In the genomic region with DNA sequence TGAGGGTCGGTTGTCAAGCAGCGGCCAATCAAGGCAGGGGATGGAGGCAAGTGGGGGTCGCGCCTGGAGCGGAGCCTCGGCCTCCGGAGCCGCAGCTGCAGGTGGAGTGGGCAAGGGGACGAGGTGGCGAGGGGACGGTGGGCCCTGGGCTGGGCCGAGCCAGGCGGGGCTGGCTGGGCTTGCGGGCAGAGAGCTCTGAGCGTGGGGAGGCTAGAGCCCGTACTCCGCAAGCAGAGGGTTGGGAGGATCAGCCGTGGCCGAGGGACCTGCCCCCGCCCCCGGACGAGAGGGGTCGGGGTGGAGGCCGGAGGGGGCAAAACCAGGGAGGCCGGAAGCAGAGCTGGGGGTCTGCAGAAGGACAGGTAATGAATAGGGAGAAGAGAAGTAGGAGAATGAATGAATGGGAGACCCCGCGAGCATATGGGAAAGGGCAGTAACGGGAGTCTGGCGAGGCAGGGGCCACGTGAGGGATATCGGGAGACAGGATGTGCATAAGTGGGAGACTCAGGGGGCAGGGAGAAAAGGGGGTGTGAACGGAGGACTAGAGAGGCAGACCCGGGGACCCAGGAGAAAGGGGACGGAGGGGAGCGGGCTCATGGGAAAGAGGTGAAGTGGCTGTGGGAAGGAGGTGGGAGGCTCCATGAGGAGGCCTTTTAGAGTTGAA, we compare ENCODE assay signal across 8 cellular contexts. TPM values are rescaled to one million over a fixed set of nuclear protein-coding genes. Genes with fewer than 3 reads are reported as not detected.
A peak's percentile ranks its signal among the peaks of the same experiment; 100 is the strongest.
DNase-seq lines count a peak whose midpoint lies in the region; FAIRE-seq and TF ChIP-seq lines count a peak whose summit lies in the region.

Gene KATNB1 (plus strand): TSS at position 16 of the 664 bp plus-strand sequence. CDS start 1,474 bp downstream, outside the sequence.

- DNase-seq in BJ (ENCODE audit: low read depth), result no peak
- no peak for DNase-seq in H54 (ENCODE audit: insufficient read length, low spot score)
- DNase-seq in T-helper 2 cell treated with Interferon-gamma antibody and Interleukin-4, amounts not matched to agents 5 μg/mL and 100 μg/mL, for 36 hours (ENCODE audit: low spot score), result no peak
- peak; percentile 23 for DNase-seq in fibroblast of villous mesenchyme (ENCODE audit: low read depth)
- no peak for DNase-seq in osteocyte (ENCODE audit: extremely low spot score, unreplicated experiment)
- DNase-seq in SW480 (ENCODE audit: low spot score), result no peak
- DNase-seq in SKM-1 (lab: John Stamatoyannopoulos, UW; ENCODE audit: unreplicated experiment), result no peak
- no peak for DNase-seq in NCI-H2227 (lab: John Stamatoyannopoulos, UW; ENCODE audit: unreplicated experiment)

- H3K27me3 ChIP-seq in BJ (ENCODE audit: control insufficient read depth, insufficient read depth, low read length), result no peaks in the 10 kb centered on the region

- POLR2A ChIA-PET in BJ (lab: Charles Lee), result interaction anchor here (0.5 to 0.6 kb wide), 2 partner anchors 73 to 147 kb away, joined by 10 to 12 read pairs; no protein-coding TSS in a partner anchor

- 0 out of 2 replicates have a peak, but pooled peaks have one; percentile 17 for TF ChIP-seq POLR2A in H54 (IDR thresholded peaks at IDR 0.05; ENCODE audit: low read depth, low read length)

- peaks cover 13% of the 10 kb centered on the region for H3K36me3 Mint-ChIP-seq in T-helper 2 cell treated with Interferon-gamma antibody and Interleukin-4, amounts not matched to agents 5 μg/mL and 100 μg/mL, for 36 hours (ENCODE audit: low read depth)
- no peaks in the 10 kb centered on the region for H3K36me3 Mint-ChIP-seq in osteocyte (ENCODE audit: unreplicated experiment)

- H3K4me3 ChIP-seq in BJ (ENCODE audit: low read depth, low read length), result peak within 1 kb of the TSS; percentile 87
- peak within 1 kb of the TSS; percentile 95 for H3K4me3 ChIP-seq in fibroblast of villous mesenchyme (ENCODE audit: low read depth, low read length)

- no peaks in the 10 kb centered on the region; the same call in 1 of the 2 replicates for H3K36me3 ChIP-seq in BJ (ENCODE audit: control insufficient read depth, insufficient read depth, low read length)

- TF ChIP-seq CTCF in BJ (IDR thresholded peaks at IDR 0.05; ENCODE audit: insufficient read depth, low read depth, low read length), result no peak
- no peak for TF ChIP-seq CTCF in fibroblast of villous mesenchyme (IDR thresholded peaks at IDR 0.05; ENCODE audit: insufficient read depth, low read depth, low read length)
- TF ChIP-seq CTCF in osteocyte (IDR thresholded peaks at IDR 0.05), result no peak

- peaks cover 10% of the 10 kb centered on the region for H3K4me1 Mint-ChIP-seq in T-helper 2 cell treated with Interferon-gamma antibody and Interleukin-4, amounts not matched to agents 5 μg/mL and 100 μg/mL, for 36 hours (ENCODE audit: low read depth)
- peaks cover 26% of the 10 kb centered on the region for H3K4me1 Mint-ChIP-seq in osteocyte (ENCODE audit: unreplicated experiment)

- H3K4me3 Mint-ChIP-seq in T-helper 2 cell treated with Interferon-gamma antibody and Interleukin-4, amounts not matched to agents 5 μg/mL and 100 μg/mL, for 36 hours, result peak within 1 kb of the TSS; percentile 96
- peak within 1 kb of the TSS; percentile 94 for H3K4me3 Mint-ChIP-seq in osteocyte (ENCODE audit: unreplicated experiment)

- peak within 1 kb of the TSS; percentile 95 for H3K27ac Mint-ChIP-seq in T-helper 2 cell treated with Interferon-gamma antibody and Interleukin-4, amounts not matched to agents 5 μg/mL and 100 μg/mL, for 36 hours
- H3K27ac Mint-ChIP-seq in osteocyte (ENCODE audit: unreplicated experiment), result peak within 1 kb of the TSS; percentile 99

- no peak for FAIRE-seq in H54 (lab: Jason Lieb, UNC)

- CTCF ChIA-PET in BJ (lab: Yijun Ruan, JAX), result interaction anchor here (0.6 to 1.7 kb wide), 6 partner anchors 15 to 128 kb away, joined by 3 to 5 read pairs (median 4); no protein-coding TSS in a partner anchor

- peaks cover 19% of the 10 kb centered on the region for H3K9me3 Mint-ChIP-seq in T-helper 2 cell treated with Interferon-gamma antibody and Interleukin-4, amounts not matched to agents 5 μg/mL and 100 μg/mL, for 36 hours
- H3K9me3 Mint-ChIP-seq in osteocyte (ENCODE audit: unreplicated experiment), result no peaks in the 10 kb centered on the region

- H3K27me3 Mint-ChIP-seq in T-helper 2 cell treated with Interferon-gamma antibody and Interleukin-4, amounts not matched to agents 5 μg/mL and 100 μg/mL, for 36 hours (ENCODE audit: low read depth), result no peaks in the 10 kb centered on the region
- no peaks in the 10 kb centered on the region for H3K27me3 Mint-ChIP-seq in osteocyte (ENCODE audit: unreplicated experiment)

RNA-seq across cellular contexts. Expression of gene KATNB1, which starts in this region (rescaled TPM):
- 14.3 and 28.1 TPM in 2 replicates for polyA plus RNA-seq in BJ (2011; rRNA removed)
- 10.5 and 13.9 TPM in 2 replicates for polyA minus RNA-seq in BJ (2011; rRNA and poly(A)+ RNA removed)
- total RNA-seq in fibroblast of villous mesenchyme (23.3 and 23.5 TPM in 2 replicates), osteocyte (14.2 and 15.9 TPM in 2 replicates)
